ENCODE assay signal across 28 cellular contexts in the genomic region with DNA sequence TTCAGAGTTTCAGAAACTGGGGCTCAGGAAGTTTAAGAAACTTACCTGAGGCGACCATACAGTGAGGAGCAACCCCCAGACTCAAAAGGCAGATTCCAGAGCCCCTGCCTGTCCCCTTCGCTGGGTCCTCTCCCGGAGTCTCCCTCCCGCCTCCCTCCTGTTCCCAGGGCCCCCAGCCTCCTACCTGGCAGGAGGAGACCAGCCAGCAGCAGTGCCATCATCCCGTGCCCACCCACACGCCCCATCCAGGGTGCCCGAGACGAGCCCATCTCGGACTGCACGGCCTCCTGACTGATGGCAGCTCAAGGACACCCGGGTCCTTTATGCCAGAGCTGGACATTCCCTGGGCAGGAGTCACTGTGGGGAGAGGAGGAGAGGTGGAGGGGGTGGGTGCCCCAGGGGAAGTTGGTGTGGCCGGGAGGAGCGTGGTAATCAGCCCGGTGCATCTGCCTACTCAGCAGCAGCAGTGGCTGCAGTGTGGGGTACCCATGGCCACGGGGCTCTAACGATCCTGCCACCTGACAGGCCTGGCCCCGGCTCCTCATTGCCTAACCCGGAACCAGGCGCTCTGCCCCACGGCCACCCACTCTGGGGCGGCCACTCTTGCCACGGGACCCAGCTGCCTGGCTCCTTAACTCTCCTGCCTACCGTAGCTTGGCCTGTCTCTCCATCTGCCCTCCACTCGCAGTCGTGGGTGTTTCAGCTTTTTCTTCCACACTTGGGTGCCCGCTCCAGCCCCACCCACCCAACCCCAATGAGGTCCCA. TPM values are rescaled to one million over a fixed set of nuclear protein-coding genes. Genes with fewer than 3 reads are reported as not detected.
"Had no signal": no experiment of that assay in that cellular context is flagged by ENCODE, and none has a peak within 500 bp of the region (broad histone marks: within the 10 kb centered on the region; RNA-seq: fewer than 3 reads in every experiment).

A gene with protein sequence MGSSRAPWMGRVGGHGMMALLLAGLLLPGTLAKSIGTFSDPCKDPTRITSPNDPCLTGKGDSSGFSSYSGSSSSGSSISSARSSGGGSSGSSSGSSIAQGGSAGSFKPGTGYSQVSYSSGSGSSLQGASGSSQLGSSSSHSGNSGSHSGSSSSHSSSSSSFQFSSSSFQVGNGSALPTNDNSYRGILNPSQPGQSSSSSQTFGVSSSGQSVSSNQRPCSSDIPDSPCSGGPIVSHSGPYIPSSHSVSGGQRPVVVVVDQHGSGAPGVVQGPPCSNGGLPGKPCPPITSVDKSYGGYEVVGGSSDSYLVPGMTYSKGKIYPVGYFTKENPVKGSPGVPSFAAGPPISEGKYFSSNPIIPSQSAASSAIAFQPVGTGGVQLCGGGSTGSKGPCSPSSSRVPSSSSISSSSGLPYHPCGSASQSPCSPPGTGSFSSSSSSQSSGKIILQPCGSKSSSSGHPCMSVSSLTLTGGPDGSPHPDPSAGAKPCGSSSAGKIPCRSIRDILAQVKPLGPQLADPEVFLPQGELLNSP (minus strand): TSS at position 296 of the 765 bp plus-strand sequence. CDS start 27 bp downstream, at position 269.

- H3K9me3 ChIP-seq: colonic mucosa, esophagus squamous epithelium, gastroesophageal sphincter, pancreas, psoas muscle, right lobe of liver, testis, tibial nerve had no signal

- H3K36me3 ChIP-seq: colonic mucosa, esophagus squamous epithelium, gastroesophageal sphincter, pancreas, right lobe of liver, tibial nerve had no signal

- H3K4me1 ChIP-seq: right lobe of liver had no signal

- H3K9me3 Mint-ChIP-seq: immature natural killer cell; naive thymus-derived CD4-positive, alpha-beta T cell; stimulated activated effector memory CD8-positive, alpha-beta T cell treated with anti-CD3 and anti-CD28 coated beads, Interleukin-12 subunit alpha, Interleukin-12 subunit beta, amount 100 ng/mL, for 72 hours; stimulated activated naive CD8-positive, alpha-beta T cell treated with anti-CD3 and anti-CD28 coated beads, Interleukin-15, Interleukin-2, amounts not matched to agents 100 ng/mL and 50 ng/mL, for 24 hours had no signal

- H3K27ac ChIP-seq: colonic mucosa, esophagus squamous epithelium, gastroesophageal sphincter, psoas muscle, right lobe of liver, testis, tibial nerve had no signal

- H3K36me3 Mint-ChIP-seq: immature natural killer cell; naive thymus-derived CD4-positive, alpha-beta T cell; stimulated activated effector memory CD8-positive, alpha-beta T cell treated with anti-CD3 and anti-CD28 coated beads, Interleukin-12 subunit alpha, Interleukin-12 subunit beta, amount 100 ng/mL, for 72 hours had no signal

- H3K27ac Mint-ChIP-seq: immature natural killer cell; stimulated activated effector memory CD8-positive, alpha-beta T cell treated with anti-CD3 and anti-CD28 coated beads, Interleukin-12 subunit alpha, Interleukin-12 subunit beta, amount 100 ng/mL, for 72 hours; stimulated activated naive CD8-positive, alpha-beta T cell treated with anti-CD3 and anti-CD28 coated beads, Interleukin-15, Interleukin-2, amounts not matched to agents 100 ng/mL and 50 ng/mL, for 24 hours had no signal

- H3K4me1 Mint-ChIP-seq: immature natural killer cell had no signal

- DNase-seq: colonic mucosa; dermis blood vessel endothelial cell; esophagus squamous epithelium; foreskin fibroblast; glutamatergic neuron; immature natural killer cell; left colon; left ventricle myocardium superior; naive thymus-derived CD4-positive, alpha-beta T cell; nucleus accumbens; pancreas; retina; right lobe of liver; stimulated activated CD4-positive, alpha-beta T cell treated with anti-CD3 and anti-CD28 coated beads, Interleukin-4, amount 100 ng/mL, for 1 hour; stimulated activated CD8-positive, alpha-beta memory T cell treated with anti-CD3 and anti-CD28 coated beads, Interleukin-4, amount 100 ng/mL, for 48 hours; testis had no signal

- H3K4me3 Mint-ChIP-seq: immature natural killer cell; naive thymus-derived CD4-positive, alpha-beta T cell; stimulated activated effector memory CD8-positive, alpha-beta T cell treated with anti-CD3 and anti-CD28 coated beads, Interleukin-12 subunit alpha, Interleukin-12 subunit beta, amount 100 ng/mL, for 72 hours; stimulated activated naive CD8-positive, alpha-beta T cell treated with anti-CD3 and anti-CD28 coated beads, Interleukin-15, Interleukin-2, amounts not matched to agents 100 ng/mL and 50 ng/mL, for 24 hours had no signal

- H3K4me3 ChIP-seq: colonic mucosa, esophagus squamous epithelium, gastroesophageal sphincter, pancreas, psoas muscle, right lobe of liver, testis, tibial nerve had no signal

- H3K27me3 ChIP-seq: colonic mucosa, esophagus squamous epithelium, gastroesophageal sphincter, pancreas, right lobe of liver, testis, tibial nerve had no signal

- ATAC-seq: gastroesophageal sphincter; left colon; left ventricle myocardium superior; naive thymus-derived CD4-positive, alpha-beta T cell; pancreas; psoas muscle; right lobe of liver; stimulated activated effector memory CD8-positive, alpha-beta T cell treated with anti-CD3 and anti-CD28 coated beads, Interleukin-12 subunit alpha, Interleukin-12 subunit beta, amount 100 ng/mL, for 72 hours had no signal

RNA-seq across cellular contexts. Expression of the gene that starts here (rescaled TPM):
- total RNA-seq: cerebellum; colonic mucosa; dermis blood vessel endothelial cell; epithelial cell of proximal tubule; gastroesophageal sphincter; left colon; left ventricle myocardium superior; lung microvascular endothelial cell; mesenteric fat pad; mononuclear cell; naive thymus-derived CD4-positive, alpha-beta T cell; psoas muscle; right lobe of liver; tibial nerve; urinary bladder had no signal
- polyA plus RNA-seq: immature natural killer cell; naive thymus-derived CD4-positive, alpha-beta T cell; neural cell; psoas muscle; urinary bladder had no signal
